ENCODE assay signal across 8 cellular contexts in the genomic region with DNA sequence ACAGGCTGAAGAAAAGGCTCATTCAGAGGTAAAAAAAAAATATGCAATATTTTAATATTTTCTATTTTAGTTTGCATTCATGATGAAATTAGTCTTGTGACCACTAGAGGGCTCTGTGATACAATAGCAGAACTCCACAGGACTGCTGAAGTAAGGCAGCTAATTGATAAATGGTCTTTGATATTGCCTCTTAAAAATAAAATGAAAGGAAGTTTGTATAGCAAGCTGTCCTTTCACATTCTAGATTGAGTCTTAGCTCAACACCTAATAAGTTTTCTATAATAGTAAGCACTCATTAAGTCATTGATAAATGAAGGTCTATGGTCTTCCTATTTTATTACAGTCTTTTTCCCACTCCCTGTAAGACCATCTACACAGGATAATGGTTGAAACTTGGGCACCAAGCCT.
A peak's percentile ranks its signal among the peaks of the same experiment; 100 is the strongest.
DNase-seq lines count a peak whose midpoint lies in the region; ATAC-seq and TF ChIP-seq lines count a peak whose summit lies in the region.

No MANE protein-coding gene starts in this region.

- H3K14ac ChIP-seq in H9 (ENCODE audit: insufficient read depth, low read length): no peak overlapping the region

- H4K91ac ChIP-seq in H9 (ENCODE audit: insufficient read length, low read depth, low read length): no peak overlapping the region

- H3K23me2 ChIP-seq in H9 (ENCODE audit: insufficient read length, low read depth, low read length, poor library complexity, severe bottlenecking): no peaks in the 10 kb centered on the region

- no peak overlapping the region for H2AK5ac ChIP-seq in H9 (ENCODE audit: insufficient read length, low read length)

- H3K36me3 Mint-ChIP-seq in H9 (ENCODE audit: insufficient read depth in 1 of 3, low read depth in 3 of 3) (no peaks in the 10 kb centered on the region), activated B cell treated with CpG ODN at 0.5 μM for 24 hours (ENCODE audit: low read depth) (no peaks in the 10 kb centered on the region)
- H3K36me3 Mint-ChIP-seq in activated naive CD8-positive, alpha-beta T cell treated with anti-CD3 and anti-CD28 coated beads, Interleukin-2, amount 50 U/mL, for 24 hours (ENCODE audit: low read depth): no peaks in the 10 kb centered on the region

- peak; percentile 88 for TF ChIP-seq CTCF in H9 (conservative IDR thresholded peaks at IDR 0.05)
- peak; percentile 69 for TF ChIP-seq CTCF in activated B cell treated with CpG ODN at 0.5 μM for 24 hours (IDR thresholded peaks at IDR 0.05)

- no peaks in the 10 kb centered on the region for H3K9me3 ChIP-seq in H9 (ENCODE audit: control insufficient read depth, low read depth, low read length)
- no peaks in the 10 kb centered on the region for H3K9me3 ChIP-seq in MG63

- H2BK12ac ChIP-seq in H9 (ENCODE audit: insufficient read length, low read depth, low read length): no peak overlapping the region

- no peak overlapping the region for H3T11ph ChIP-seq in H9 (ENCODE audit: low read length)

- intact Hi-C loops in activated B cell treated with CpG ODN at 0.5 μM for 24 hours (cut with micrococcal nuclease): loop anchor here (1.0 to 2.0 kb wide), 6 partner anchors 148 to 1592 kb away; no protein-coding TSS in a partner anchor

- peak; percentile 47 for ATAC-seq in activated B cell treated with CpG ODN at 0.5 μM for 24 hours (ENCODE audit: low read depth)
- no peak for ATAC-seq in activated naive CD8-positive, alpha-beta T cell treated with anti-CD3 and anti-CD28 coated beads, Interleukin-2, amount 50 U/mL, for 24 hours

- H3K27ac Mint-ChIP-seq in H9 (no peak overlapping the region), activated B cell treated with CpG ODN at 0.5 μM for 24 hours (no peak overlapping the region)
- H3K27ac Mint-ChIP-seq in activated naive CD8-positive, alpha-beta T cell treated with anti-CD3 and anti-CD28 coated beads, Interleukin-2, amount 50 U/mL, for 24 hours: no peak overlapping the region

- no peak overlapping the region for H2AFZ ChIP-seq in H9 (ENCODE audit: low read length)

- no peak overlapping the region for H3K23ac ChIP-seq in H9 (ENCODE audit: insufficient read length, low read depth, low read length)

- no peaks in the 10 kb centered on the region; the same call in 1 of the 2 replicates for H3K36me3 ChIP-seq in MG63

- no peaks in the 10 kb centered on the region for H4K20me1 ChIP-seq in H9 (ENCODE audit: control insufficient read depth, insufficient read depth, insufficient read length)

- H2BK20ac ChIP-seq in H9 (ENCODE audit: low read depth, low read length, poor library complexity, severe bottlenecking): no peak overlapping the region

- H3K4me3 Mint-ChIP-seq in H9 (no peak overlapping the region), activated B cell treated with CpG ODN at 0.5 μM for 24 hours (no peak overlapping the region)
- no peak overlapping the region for H3K4me3 Mint-ChIP-seq in activated naive CD8-positive, alpha-beta T cell treated with anti-CD3 and anti-CD28 coated beads, Interleukin-2, amount 50 U/mL, for 24 hours

- H2BK120ac ChIP-seq in H9 (ENCODE audit: low read depth, low read length, poor library complexity, severe bottlenecking): no peak overlapping the region

- POLR2A ChIA-PET in activated B cell treated with CpG ODN at 0.5 μM for 24 hours (lab: Charles Lee): no interaction called here

- no peak overlapping the region for H2BK5ac ChIP-seq in H9 (ENCODE audit: insufficient read length, low read length)

- H3K79me2 ChIP-seq in H9 (ENCODE audit: insufficient read depth, low read length): no peaks in the 10 kb centered on the region

- H3K27ac ChIP-seq in H9 (ENCODE audit: insufficient read length, low read depth, low read length): no peak overlapping the region

- H3K79me1 ChIP-seq in H9 (ENCODE audit: insufficient read depth, low read depth, low read length, poor library complexity, severe bottlenecking): no peaks in the 10 kb centered on the region

- H3K27me3 Mint-ChIP-seq in H9 (ENCODE audit: low read depth) (no peaks in the 10 kb centered on the region), activated B cell treated with CpG ODN at 0.5 μM for 24 hours (no peaks in the 10 kb centered on the region)
- H3K27me3 Mint-ChIP-seq in activated naive CD8-positive, alpha-beta T cell treated with anti-CD3 and anti-CD28 coated beads, Interleukin-2, amount 50 U/mL, for 24 hours: no peaks in the 10 kb centered on the region

- no peak overlapping the region for H3K4ac ChIP-seq in H9 (ENCODE audit: low read depth, low read length)

- H3K27me3 ChIP-seq in H9 (ENCODE audit: insufficient read depth, low read length) (no peaks in the 10 kb centered on the region), MG63 (no peaks in the 10 kb centered on the region)

- H3K4me1 Mint-ChIP-seq in H9: peaks cover 3 to 10% of the 10 kb centered on the region in 2 experiments; a peak in 3 of 4 replicates
- no peaks in the 10 kb centered on the region for H3K4me1 Mint-ChIP-seq in activated B cell treated with CpG ODN at 0.5 μM for 24 hours
- no peaks in the 10 kb centered on the region for H3K4me1 Mint-ChIP-seq in activated naive CD8-positive, alpha-beta T cell treated with anti-CD3 and anti-CD28 coated beads, Interleukin-2, amount 50 U/mL, for 24 hours

- no peak overlapping the region for H3K18ac ChIP-seq in H9 (ENCODE audit: insufficient read length, low read depth, low read length)

- CTCF ChIA-PET in activated B cell treated with CpG ODN at 0.5 μM for 24 hours (lab: Charles Lee): interaction anchor here (1.1 to 1.2 kb wide), 3 partner anchors 12 to 1226 kb away, joined by 3 to 5 read pairs (median 5); no protein-coding TSS in a partner anchor

- H3K9me3 Mint-ChIP-seq in H9 (no peaks in the 10 kb centered on the region), activated B cell treated with CpG ODN at 0.5 μM for 24 hours (no peaks in the 10 kb centered on the region)
- no peaks in the 10 kb centered on the region for H3K9me3 Mint-ChIP-seq in activated naive CD8-positive, alpha-beta T cell treated with anti-CD3 and anti-CD28 coated beads, Interleukin-2, amount 50 U/mL, for 24 hours

- no peak overlapping the region for H4K8ac ChIP-seq in H9 (replicated peaks; ENCODE audit: insufficient read length, low read depth, low read length)

- H3K4me1 ChIP-seq in H9 (ENCODE audit: insufficient read depth, low read length): no peaks in the 10 kb centered on the region

- H3K4me3 ChIP-seq in MG63: no peak overlapping the region

- DNase-seq in ELR (ENCODE audit: low read depth) (peak; percentile 71), H9 (no peak), NCI-H1417 (lab: John Stamatoyannopoulos, UW) (peak; percentile 24 to 74 (median 34)), activated B cell treated with CpG ODN at 0.5 μM for 24 hours (no peak), kidney glomerular epithelial cell (lab: John Stamatoyannopoulos, UW) (peak; percentile 27), MG63 (no peak)
- DNase-seq in activated naive CD8-positive, alpha-beta T cell treated with anti-CD3 and anti-CD28 coated beads, Interleukin-2, amount 50 U/mL, for 24 hours: no peak
- DNase-seq in stimulated activated CD4-positive, alpha-beta T cell treated with anti-CD3 and anti-CD28 coated beads, Interleukin-12 subunit alpha, Interleukin-12 subunit beta, amount 100 ng/mL, for 4 hours: no peak

- no peak overlapping the region for H3K9ac ChIP-seq in H9 (ENCODE audit: extremely low read depth, insufficient read length, low read length)

- H3K4me2 ChIP-seq in H9 (ENCODE audit: insufficient read depth, insufficient read length, low read length): no peak overlapping the region

- H4K5ac ChIP-seq in H9 (ENCODE audit: insufficient read length, low read depth, low read length): no peak overlapping the region

- H3K56ac ChIP-seq in H9 (ENCODE audit: insufficient read length, low read depth, low read length): no peak overlapping the region

- no peak overlapping the region for H2BK15ac ChIP-seq in H9 (ENCODE audit: low read depth, low read length)

Comparison
In these comparisons a context has a peak if more than half of its experiments do, and no peak if none do; other contexts are left out.
1. DNase-seq: peak in ELR (single experiment), NCI-H1417 (3 of 3) and kidney glomerular epithelial cell (single experiment); none in H9 (single experiment), activated B cell treated with CpG ODN at 0.5 μM for 24 hours (single experiment), activated naive CD8-positive, alpha-beta T cell treated with anti-CD3 and anti-CD28 coated beads, Interleukin-2, amount 50 U/mL, for 24 hours (single experiment), MG63 (single experiment) and stimulated activated CD4-positive, alpha-beta T cell treated with anti-CD3 and anti-CD28 coated beads, Interleukin-12 subunit alpha, Interleukin-12 subunit beta, amount 100 ng/mL, for 4 hours (single experiment).